ENCODE assay signal across 8 cellular contexts in the genomic region with DNA sequence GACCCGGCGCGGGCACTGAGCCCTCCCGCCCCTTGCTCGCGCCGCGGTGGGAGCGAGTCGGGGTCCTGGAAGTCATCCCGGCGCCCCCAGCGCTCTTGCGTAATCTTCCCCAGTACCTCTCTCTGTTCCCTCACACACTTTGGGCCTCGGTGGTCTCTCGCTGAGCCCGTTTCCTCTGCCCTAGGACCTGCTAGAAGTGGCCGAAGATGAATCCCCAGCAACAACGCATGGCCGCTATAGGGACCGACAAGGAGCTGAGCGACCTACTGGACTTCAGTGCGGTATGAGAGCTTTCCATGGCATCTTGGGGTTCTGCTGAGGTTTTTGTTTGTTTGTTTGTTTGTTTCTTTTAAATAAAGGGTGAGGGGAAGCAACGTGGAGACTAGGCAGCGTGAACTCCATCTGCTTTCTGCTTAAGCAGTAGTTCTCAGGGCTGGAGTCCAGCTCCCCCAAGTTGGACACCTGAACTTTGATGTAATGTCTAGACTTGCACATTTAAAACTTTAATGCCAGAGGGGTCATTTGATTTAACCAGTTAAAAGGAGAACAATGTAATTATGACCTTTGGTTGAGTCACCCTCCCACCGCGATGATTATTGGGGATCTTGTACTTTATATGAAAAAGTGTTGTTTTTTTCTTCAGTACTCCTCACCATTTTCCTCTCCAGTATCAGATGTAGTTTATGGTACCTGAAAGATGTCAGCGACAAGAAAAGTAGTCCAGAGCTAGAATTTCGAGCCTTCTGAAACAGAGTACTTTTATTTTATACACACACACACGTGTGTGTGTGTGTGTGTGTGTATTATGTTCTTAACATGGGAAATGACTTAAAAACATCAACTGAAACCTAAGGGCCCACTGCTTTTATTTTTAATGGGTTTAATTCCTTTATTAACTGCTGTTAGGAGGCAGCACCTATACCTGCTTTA. TPM values are rescaled to one million over a fixed set of nuclear protein-coding genes. Genes with fewer than 3 reads are reported as not detected.
DNase-seq lines count a peak whose midpoint lies in the region; ATAC-seq and TF ChIP-seq lines count a peak whose summit lies in the region.

No MANE protein-coding gene starts in this region.

- H3K4me1 ChIP-seq in OCI-LY1 (ENCODE audit: insufficient read depth, low read length, severe bottlenecking) (peaks cover 54% of the 10 kb centered on the region), adipocyte (ENCODE audit: control insufficient read depth, insufficient read depth, low read length) (peaks cover 16% of the 10 kb centered on the region), right atrium auricular region (peaks cover 0 to 58% of the 10 kb centered on the region in 2 donors), psoas muscle (peaks cover 36% of the 10 kb centered on the region)

- no peaks in the 10 kb centered on the region for H3K9me3 ChIP-seq in OCI-LY1 (ENCODE audit: low read length)
- no peaks in the 10 kb centered on the region for H3K9me3 ChIP-seq in adipocyte (ENCODE audit: control insufficient read depth, low read length)
- no peaks in the 10 kb centered on the region for H3K9me3 ChIP-seq in right atrium auricular region
- H3K9me3 ChIP-seq in psoas muscle = no peaks in the 10 kb centered on the region

- H4K20me1 ChIP-seq in OCI-LY1 (ENCODE audit: insufficient read depth, low read length) = no peaks in the 10 kb centered on the region

- H3K4me2 ChIP-seq in OCI-LY1 (ENCODE audit: low read length) = peak overlapping the region; percentile 77

- H3K79me2 ChIP-seq in OCI-LY1 (ENCODE audit: insufficient read depth, low read length) = peaks cover 60% of the 10 kb centered on the region

- H3F3A ChIP-seq in OCI-LY1 (ENCODE audit: insufficient read depth, low read length) = no peaks in the 10 kb centered on the region

- peak; percentile 8 for DNase-seq in NCI-H345 treated with DMSO at 0.1 percent for 48 hours (lab: John Stamatoyannopoulos, UW; ENCODE audit: unreplicated experiment)
- no peak for DNase-seq in NCI-H345 (lab: John Stamatoyannopoulos, UW)
- DNase-seq in adipocyte (ENCODE audit: low read depth) = peak; percentile 66
- DNase-seq in right atrium auricular region (ENCODE audit: low spot score) = no peak
- peak; percentile 51 to 69 for DNase-seq in psoas muscle

- TF ChIP-seq CTCF in OCI-LY1 (IDR thresholded peaks at IDR 0.05; ENCODE audit: low read length) = no peak
- no peak for TF ChIP-seq CTCF in right atrium auricular region (IDR thresholded peaks at IDR 0.05)
- no peak for TF ChIP-seq CTCF in psoas muscle (IDR thresholded peaks at IDR 0.05)

- 3% methylated on average over 19 to 30 of the region's 30 CpGs for WGBS in psoas muscle, 3 donors

- no peaks in the 10 kb centered on the region for H3K27me3 ChIP-seq in OCI-LY1 (ENCODE audit: insufficient read depth, low read length)
- no peaks in the 10 kb centered on the region for H3K27me3 ChIP-seq in adipocyte (replicated peaks; ENCODE audit: control insufficient read depth, insufficient read depth, low read length)
- H3K27me3 ChIP-seq in right atrium auricular region = no peaks in the 10 kb centered on the region
- no peaks in the 10 kb centered on the region for H3K27me3 ChIP-seq in psoas muscle (ENCODE audit: insufficient read depth in 3 of 3, low read length in 2 of 3)

- ATAC-seq in HG02840 (IDR thresholded peaks at IDR 0.05; ENCODE audit: low FRiP score, unreplicated experiment) (peak; percentile 20), psoas muscle (peak in 2 of 4 donors; percentile 1 to 2), GM21786 (IDR thresholded peaks at IDR 0.05; ENCODE audit: unreplicated experiment) (no peak)

- H3K4me3 ChIP-seq in OCI-LY1 (ENCODE audit: low read depth, low read length, poor library complexity, severe bottlenecking) = peak overlapping the region; percentile 69
- peak overlapping the region; percentile 98 for H3K4me3 ChIP-seq in adipocyte (ENCODE audit: low read length)
- peak overlapping the region; percentile 81 to 100 for H3K4me3 ChIP-seq in right atrium auricular region
- peak overlapping the region; percentile 93 for H3K4me3 ChIP-seq in psoas muscle

- peak overlapping the region; percentile 72 for H3K27ac ChIP-seq in OCI-LY1 (ENCODE audit: low read depth, low read length, poor library complexity, severe bottlenecking)
- H3K27ac ChIP-seq in right atrium auricular region = peak overlapping the region; percentile 94 to 98
- H3K27ac ChIP-seq in psoas muscle = peak overlapping the region; percentile 90

- intact Hi-C loops in psoas muscle (cut with DNase I) = loop anchor here (5.0 to 10.0 kb wide), 6 partner anchors 65 to 385 kb away; no protein-coding TSS in a partner anchor

- H3K9me2 ChIP-seq in OCI-LY1 (ENCODE audit: low read depth, low read length) = no peaks in the 10 kb centered on the region

- H2AFZ ChIP-seq in OCI-LY1 (ENCODE audit: low read length) = no peak overlapping the region

- H3K36me3 ChIP-seq in OCI-LY1 (ENCODE audit: insufficient read depth, low read length) (peaks cover 39% of the 10 kb centered on the region), adipocyte (ENCODE audit: control insufficient read depth, insufficient read depth, low read length, severe bottlenecking) (peaks cover 23% of the 10 kb centered on the region), right atrium auricular region (no peaks in the 10 kb centered on the region), psoas muscle (ENCODE audit: insufficient read depth in 1 of 2, low read depth in 1 of 2) (peaks cover 0 to 18% of the 10 kb centered on the region in 2 donors)

- H3K9ac ChIP-seq in OCI-LY1 (ENCODE audit: low read length) (peak overlapping the region; percentile 95), adipocyte (ENCODE audit: low read length) (peak overlapping the region; percentile 97)

RNA-seq across cellular contexts. Expression of a gene that starts 1.5 kb away (rescaled TPM):
- total RNA-seq in right atrium auricular region (10 to 100 TPM; 35.2 to 40.0 TPM), psoas muscle (10 to 100 TPM; 30.5 to 53.1 (median 44.8) TPM)
- polyA plus RNA-seq in psoas muscle = 10 to 100 TPM; 10.5 to 20.0 (median 10.7) TPM

Comparison
In these comparisons a context has a peak if more than half of its experiments do, and no peak if none do; other contexts are left out.
1. DNase-seq: peak in NCI-H345 treated with DMSO at 0.1 percent for 48 hours (single experiment), adipocyte (single experiment) and psoas muscle (2 of 2); none in NCI-H345 (single experiment) and right atrium auricular region (single experiment).
2. Peak in every context shown above with its lines, with median percentiles within 50 percentile points of each other: H3K27ac ChIP-seq and H3K4me3 ChIP-seq.